Comparison of ENCODE assay signal across 14 cellular contexts in genomic region chr20:34580588-34580940, GRCh38. TPM values are rescaled to one million over a fixed set of nuclear protein-coding genes. Genes with fewer than 3 reads are reported as not detected.
DNase-seq lines count a peak whose midpoint lies in the region; ATAC-seq, FAIRE-seq and TF ChIP-seq lines count a peak whose summit lies in the region.
"Had no signal": no experiment of that assay in that cellular context is flagged by ENCODE, and none has a peak within 500 bp of the region (broad histone marks: within the 10 kb centered on the region; RNA-seq: fewer than 3 reads in every experiment).

No MANE protein-coding gene starts in this region.

- H3K9me3 Mint-ChIP-seq in CD8-positive, alpha-beta T cell: no peaks in the 10 kb centered on the region
- H3K9me3 Mint-ChIP-seq: mesothelial cell of epicardium had no signal

- no peaks in the 10 kb centered on the region for H3K4me1 ChIP-seq in CD8-positive, alpha-beta T cell (ENCODE audit: insufficient read depth, low read length)
- H3K4me1 ChIP-seq in OCI-LY1 (ENCODE audit: insufficient read depth, low read length, severe bottlenecking) (peaks cover 9% of the 10 kb centered on the region), osteoblast (ENCODE audit: insufficient read depth, low read length) (peaks cover 40% of the 10 kb centered on the region), small intestine (ENCODE audit: control insufficient read depth in 2 of 2, insufficient read depth in 1 of 2, low read depth in 1 of 2, low read length in 1 of 2) (no peaks in the 10 kb centered on the region)
- H3K4me1 ChIP-seq: prostate gland had no signal

- peaks cover 60% of the 10 kb centered on the region for H3K36me3 Mint-ChIP-seq in CD8-positive, alpha-beta T cell

- no peak overlapping the region for H3K4me2 ChIP-seq in OCI-LY1 (ENCODE audit: low read length)
- no peak overlapping the region for H3K4me2 ChIP-seq in osteoblast (ENCODE audit: insufficient read depth, low read length)

- H3F3A ChIP-seq in OCI-LY1 (ENCODE audit: insufficient read depth, low read length): no peaks in the 10 kb centered on the region

- no peak for ATAC-seq in CD8-positive, alpha-beta T cell
- ATAC-seq: gastrocnemius medialis had no signal

- peaks cover 5% of the 10 kb centered on the region for H3K36me3 ChIP-seq in CD8-positive, alpha-beta T cell (ENCODE audit: insufficient read depth, low read length)
- peaks cover 20% of the 10 kb centered on the region for H3K36me3 ChIP-seq in OCI-LY1 (ENCODE audit: insufficient read depth, low read length)
- peaks cover 9% of the 10 kb centered on the region for H3K36me3 ChIP-seq in osteoblast (ENCODE audit: insufficient read depth, low read length)
- H3K36me3 ChIP-seq in small intestine (ENCODE audit: control insufficient read depth in 2 of 2, insufficient read depth in 2 of 2, low read length in 2 of 2): peaks cover 0 to 2% of the 10 kb centered on the region in 2 donors
- H3K36me3 ChIP-seq: gastrocnemius medialis, prostate gland had no signal

- H3K4me1 Mint-ChIP-seq in CD8-positive, alpha-beta T cell (ENCODE audit: low read depth): peaks cover 13% of the 10 kb centered on the region

- H3K9me3 ChIP-seq in CD8-positive, alpha-beta T cell (ENCODE audit: low read length): no peaks in the 10 kb centered on the region
- H3K9me3 ChIP-seq in OCI-LY1 (ENCODE audit: low read length): no peaks in the 10 kb centered on the region
- no peaks in the 10 kb centered on the region for H3K9me3 ChIP-seq in osteoblast (ENCODE audit: low read depth, low read length)
- no peaks in the 10 kb centered on the region for H3K9me3 ChIP-seq in small intestine (ENCODE audit: control insufficient read depth, low read depth)
- H3K9me3 ChIP-seq: gastrocnemius medialis, prostate gland had no signal

- H3K27me3 Mint-ChIP-seq in CD8-positive, alpha-beta T cell (ENCODE audit: low read depth): no peaks in the 10 kb centered on the region

- CTCF ChIA-PET in CD8-positive, alpha-beta T cell (lab: Charles Lee): no interaction called here

- H4K20me1 ChIP-seq in OCI-LY1 (ENCODE audit: insufficient read depth, low read length) (no peaks in the 10 kb centered on the region), osteoblast (ENCODE audit: insufficient read depth, low read length) (no peaks in the 10 kb centered on the region)

- DNase-seq in CD8-positive, alpha-beta T cell: no peak
- DNase-seq in osteoblast (ENCODE audit: insufficient read length, low spot score, missing footprints) (no peak), NCI-H146 treated with DMSO at 0.1 percent for 48 hours (lab: John Stamatoyannopoulos, UW; ENCODE audit: unreplicated experiment) (no peak), small intestine (no peak), NCI-H2227 (lab: John Stamatoyannopoulos, UW; ENCODE audit: unreplicated experiment) (no peak)
- DNase-seq: gastrocnemius medialis; KG1; NCI-H1694 treated with DMSO at 0.1 percent for 48 hours; NCI-H524; stimulated activated CD4-positive, alpha-beta T cell treated with anti-CD3 and anti-CD28 coated beads, Interleukin-1b, Interleukin-23, amount 100 ng/mL, for 48 hours had no signal

- H3K9ac ChIP-seq in OCI-LY1 (ENCODE audit: low read length): no peak overlapping the region

- no peak for FAIRE-seq in small intestine (lab: Jason Lieb, UNC)

- no peak overlapping the region for H3K4me3 Mint-ChIP-seq in CD8-positive, alpha-beta T cell
- H3K4me3 Mint-ChIP-seq: mesothelial cell of epicardium had no signal

- intact Hi-C loops in CD8-positive, alpha-beta T cell (cut with DNase I, micrococcal nuclease): no loop called here

- H3K79me2 ChIP-seq in OCI-LY1 (ENCODE audit: insufficient read depth, low read length) (no peaks in the 10 kb centered on the region), osteoblast (ENCODE audit: insufficient read depth, low read length) (no peaks in the 10 kb centered on the region)

- POLR2A ChIA-PET in CD8-positive, alpha-beta T cell (lab: Charles Lee): interaction anchor here (0.6 kb wide), 1 partner anchor 10 kb away, joined by 3 read pairs; no protein-coding TSS in a partner anchor

- H2AFZ ChIP-seq in OCI-LY1 (ENCODE audit: low read length) (no peak overlapping the region), osteoblast (ENCODE audit: low read length) (no peak overlapping the region)

- no peak overlapping the region for H3K4me3 ChIP-seq in CD8-positive, alpha-beta T cell (ENCODE audit: low read depth, low read length)
- H3K4me3 ChIP-seq in OCI-LY1 (ENCODE audit: low read depth, low read length, poor library complexity, severe bottlenecking) (no peak overlapping the region), osteoblast (ENCODE audit: insufficient read depth, low read length) (no peak overlapping the region), small intestine (ENCODE audit: low read depth in 1 of 2, low read length in 2 of 2) (no peak overlapping the region)
- H3K4me3 ChIP-seq: gastrocnemius medialis, prostate gland had no signal

- no peaks in the 10 kb centered on the region for H3K27me3 ChIP-seq in CD8-positive, alpha-beta T cell (ENCODE audit: insufficient read depth, low read length)
- H3K27me3 ChIP-seq in OCI-LY1 (ENCODE audit: insufficient read depth, low read length) (no peaks in the 10 kb centered on the region), osteoblast (ENCODE audit: insufficient read depth, low read length) (no peaks in the 10 kb centered on the region), small intestine (ENCODE audit: control insufficient read depth in 2 of 2, insufficient read depth in 2 of 2, low read length in 2 of 2) (no peaks in the 10 kb centered on the region)
- H3K27me3 ChIP-seq: gastrocnemius medialis had no signal

- H3K27ac ChIP-seq in CD8-positive, alpha-beta T cell (ENCODE audit: low read depth, low read length): no peak overlapping the region
- H3K27ac ChIP-seq in OCI-LY1 (ENCODE audit: low read depth, low read length, poor library complexity, severe bottlenecking): peak overlapping the region; percentile 6
- peak overlapping the region; percentile 75 for H3K27ac ChIP-seq in cingulate gyrus (ENCODE audit: low read depth, low read length)
- H3K27ac ChIP-seq in osteoblast (ENCODE audit: low read depth, low read length): peak overlapping the region; percentile 74
- H3K27ac ChIP-seq in small intestine (ENCODE audit: low read depth in 1 of 2, low read length in 1 of 2): peak overlapping the region in 1 of 2 donors; percentile 57
- H3K27ac ChIP-seq: prostate gland had no signal

- WGBS in small intestine, 3 donors: 73 to 83% (median 74%) methylated on average over 3 of the region's 3 CpGs

- peak overlapping the region; percentile 86 for H3K27ac Mint-ChIP-seq in CD8-positive, alpha-beta T cell
- H3K27ac Mint-ChIP-seq: mesothelial cell of epicardium had no signal

- TF ChIP-seq CTCF in CD8-positive, alpha-beta T cell (IDR thresholded peaks at IDR 0.05): no peak
- TF ChIP-seq CTCF in OCI-LY1 (IDR thresholded peaks at IDR 0.05; ENCODE audit: low read length) (no peak), osteoblast (IDR thresholded peaks at IDR 0.05; ENCODE audit: extremely low read depth, low read depth, low read length) (no peak)

- H3K9me2 ChIP-seq in OCI-LY1 (ENCODE audit: low read depth, low read length): no peaks in the 10 kb centered on the region

RNA-seq across cellular contexts. Expression of gene MAP1LC3A, which starts 22.0 kb away (rescaled TPM):
- 10 to 100 TPM; 19.4 to 22.4 TPM for total RNA-seq in CD8-positive, alpha-beta T cell
- total RNA-seq in osteoblast: 24.8 and 29.7 TPM in 2 replicates
- polyA plus RNA-seq in small intestine: 10 to 100 TPM; 49.4 to 83.6 (median 57.8) TPM
